In genomic region chr12:110502449-110502738, GRCh38 we compare ENCODE assay signal across 8 cellular contexts. TPM values are rescaled to one million over a fixed set of nuclear protein-coding genes. Genes with fewer than 3 reads are reported as not detected.
DNase-seq lines count a peak whose midpoint lies in the region; ATAC-seq and TF ChIP-seq lines count a peak whose summit lies in the region.

No MANE protein-coding gene starts in this region.

- peak; percentile 3 for ATAC-seq in HG03460 (IDR thresholded peaks at IDR 0.05; ENCODE audit: unreplicated experiment)
- peak; percentile 32 to 38 for ATAC-seq in naive thymus-derived CD8-positive, alpha-beta T cell
- ATAC-seq in foreskin keratinocyte = no peak
- no peak for ATAC-seq in GM21528 (IDR thresholded peaks at IDR 0.05; ENCODE audit: low FRiP score, unreplicated experiment)

- intact Hi-C loops in breast epithelium (cut with DNase I; ENCODE audit: low total_unique reads) = no loop called here

- TF ChIP-seq CTCF in GM06990 (IDR thresholded peaks at IDR 0.05; ENCODE audit: insufficient read depth, low read length, poor library complexity, severe bottlenecking) (no peak), breast epithelium (IDR thresholded peaks at IDR 0.05) (no peak), foreskin keratinocyte (conservative IDR thresholded peaks at IDR 0.05) (no peak)

- peaks cover 0 to 2% (median 0%) of the 10 kb centered on the region in 9 donors for H3K9me3 Mint-ChIP-seq in naive thymus-derived CD8-positive, alpha-beta T cell

- H3K36me3 ChIP-seq in GM06990 (ENCODE audit: control insufficient read depth, insufficient read depth, low read length) (no peaks in the 10 kb centered on the region), breast epithelium (no peaks in the 10 kb centered on the region)

- H3K4me1 Mint-ChIP-seq in naive thymus-derived CD8-positive, alpha-beta T cell = peaks cover 16 to 45% (median 39%) of the 10 kb centered on the region in 4 donors

- peak overlapping the region; percentile 94 to 99 (median 96) for H3K4me3 Mint-ChIP-seq in naive thymus-derived CD8-positive, alpha-beta T cell

- H3K27ac ChIP-seq in breast epithelium (peak overlapping the region; percentile 86 to 95), foreskin keratinocyte (no peak overlapping the region)

- peaks cover 0 to 3% (median 0%) of the 10 kb centered on the region in 5 donors for H3K27me3 Mint-ChIP-seq in naive thymus-derived CD8-positive, alpha-beta T cell

- H3K4me3 ChIP-seq in GM06990 (replicated peaks; ENCODE audit: low read depth, low read length) (peak overlapping the region; percentile 83), breast epithelium (peak overlapping the region; percentile 85 to 100 (median 90))

- peaks cover 0 to 3% of the 10 kb centered on the region in 2 donors for H3K4me1 ChIP-seq in breast epithelium
- H3K4me1 ChIP-seq in foreskin keratinocyte = peaks cover 19% of the 10 kb centered on the region

- TF ChIP-seq POLR2A in breast epithelium (IDR thresholded peaks at IDR 0.05) = no peak

- H3K27ac Mint-ChIP-seq in naive thymus-derived CD8-positive, alpha-beta T cell = peak overlapping the region; percentile 92 to 99 (median 97)

- no peak for DNase-seq in GM06990 (ENCODE audit: extremely low read depth, insufficient read length)
- DNase-seq in breast epithelium (ENCODE audit: low spot score in 2 of 2) = no peak
- DNase-seq in naive thymus-derived CD8-positive, alpha-beta T cell = no peak
- DNase-seq in foreskin keratinocyte = no peak
- no peak for DNase-seq in activated CD4-positive, alpha-beta T cell treated with anti-CD3 and anti-CD28 coated beads for 1 hour
- DNase-seq in NCI-H2081 treated with DMSO at 0.1 percent for 48 hours (lab: John Stamatoyannopoulos, UW) = no peak

- H3K27me3 ChIP-seq in GM06990 (replicated peaks; ENCODE audit: control insufficient read depth, insufficient read depth, low read length) (no peaks in the 10 kb centered on the region), breast epithelium (no peaks in the 10 kb centered on the region), foreskin keratinocyte (no peaks in the 10 kb centered on the region)

- H3K9me3 ChIP-seq in breast epithelium = no peaks in the 10 kb centered on the region

- peaks cover 0 to 14% (median 4%) of the 10 kb centered on the region in 3 donors for H3K36me3 Mint-ChIP-seq in naive thymus-derived CD8-positive, alpha-beta T cell

- POLR2A ChIA-PET in naive thymus-derived CD8-positive, alpha-beta T cell (lab: Charles Lee) = interaction anchor here (0.6 to 4.8 kb wide), 14 partner anchors 9 to 1513 kb away, joined by 3 to 48 read pairs (median 4); partner anchors contain the start of genes ARPC3, FAM216A, GPN3 and TCTN1

RNA-seq across cellular contexts. Expression of gene RAD9B, which starts 0.3 kb away (rescaled TPM):
- total RNA-seq in breast epithelium = 1 to 10 TPM in 1 of 3 donors, under 1 TPM in 2; 0.48 to 2.8 (median 0.66) TPM
- total RNA-seq in naive thymus-derived CD8-positive, alpha-beta T cell = 1 to 10 TPM; 2.7 to 3.8 TPM
- 1 to 10 TPM in 2 of 3 donors, under 1 TPM in 1; 0.89 to 1.3 (median 1.0) TPM for polyA plus RNA-seq in naive thymus-derived CD8-positive, alpha-beta T cell
- total RNA-seq in foreskin keratinocyte = 0.14 TPM in 2 replicates
- polyA plus RNA-seq in foreskin keratinocyte = 0.10 TPM in 2 replicates

RNA-seq across cellular contexts. Expression of gene VPS29, which starts 0.5 kb away (rescaled TPM):
- 100 to 1,000 TPM in 1 of 3 donors, 10 to 100 TPM in 2; 82.9 to 135 (median 96.7) TPM for total RNA-seq in breast epithelium
- 100 to 1,000 TPM; 126 to 130 TPM for total RNA-seq in naive thymus-derived CD8-positive, alpha-beta T cell
- 100 to 1,000 TPM; 128 to 167 (median 167) TPM for polyA plus RNA-seq in naive thymus-derived CD8-positive, alpha-beta T cell
- total RNA-seq in foreskin keratinocyte = 129 and 133 TPM in 2 replicates
- 192 and 221 TPM in 2 replicates for polyA plus RNA-seq in foreskin keratinocyte

RNA-seq across cellular contexts. Expression of gene FAM216A, which starts 33.7 kb away (rescaled TPM):
- 10 to 100 TPM in 1 of 3 donors, 1 to 10 TPM in 2; 6.1 to 10.5 (median 8.5) TPM for total RNA-seq in breast epithelium
- 10 to 100 TPM; 21.6 to 22.3 TPM for total RNA-seq in naive thymus-derived CD8-positive, alpha-beta T cell
- polyA plus RNA-seq in naive thymus-derived CD8-positive, alpha-beta T cell = 10 to 100 TPM in 2 of 3 donors, 1 to 10 TPM in 1; 9.3 to 15.4 (median 11.1) TPM
- 7.1 and 10.5 TPM in 2 replicates for total RNA-seq in foreskin keratinocyte
- 7.5 and 10.1 TPM in 2 replicates for polyA plus RNA-seq in foreskin keratinocyte

RNA-seq across cellular contexts. Expression of gene GPN3, which starts 34.3 kb away (rescaled TPM):
- total RNA-seq in breast epithelium (10 to 100 TPM; 19.8 to 31.0 (median 21.0) TPM), foreskin keratinocyte (22.9 and 26.0 TPM in 2 replicates)
- 10 to 100 TPM; 13.5 to 14.0 TPM for total RNA-seq in naive thymus-derived CD8-positive, alpha-beta T cell
- 10 to 100 TPM; 33.7 to 35.8 (median 34.4) TPM for polyA plus RNA-seq in naive thymus-derived CD8-positive, alpha-beta T cell
- polyA plus RNA-seq in foreskin keratinocyte = 22.0 and 27.5 TPM in 2 replicates

RNA-seq across cellular contexts. Expression of gene ARPC3, which starts 52.3 kb away (rescaled TPM):
- 100 to 1,000 TPM; 286 to 426 (median 351) TPM for total RNA-seq in breast epithelium
- total RNA-seq in naive thymus-derived CD8-positive, alpha-beta T cell = 100 to 1,000 TPM; 213 to 243 TPM
- 100 to 1,000 TPM; 691 to 810 (median 733) TPM for polyA plus RNA-seq in naive thymus-derived CD8-positive, alpha-beta T cell
- total RNA-seq in foreskin keratinocyte = 337 and 365 TPM in 2 replicates
- polyA plus RNA-seq in foreskin keratinocyte = 499 and 504 TPM in 2 replicates

Comparison
In these comparisons a context has a peak if more than half of its experiments do, and no peak if none do; other contexts are left out.
1. ATAC-seq: peak in HG03460 (single experiment) and naive thymus-derived CD8-positive, alpha-beta T cell (2 of 2); none in foreskin keratinocyte (single experiment) and GM21528 (single experiment).